Comparison of ENCODE assay signal across 10 cellular contexts in genomic region chr11:13333456-13333957, GRCh38. TPM values are rescaled to one million over a fixed set of nuclear protein-coding genes. Genes with fewer than 3 reads are reported as not detected.
DNase-seq lines count a peak whose midpoint lies in the region; ATAC-seq lines count a peak whose summit lies in the region.
"Had no signal": no experiment of that assay in that cellular context is flagged by ENCODE, and none has a peak within 500 bp of the region (broad histone marks: within the 10 kb centered on the region; RNA-seq: fewer than 3 reads in every experiment).

No MANE protein-coding gene starts in this region.

- no peak overlapping the region for H3K4me3 ChIP-seq in ACC112 (ENCODE audit: low read depth, low read length)

- H3K4me1 ChIP-seq in ACC112 (ENCODE audit: control insufficient read depth, insufficient read depth, low read length, unreplicated experiment), result peaks cover 75% of the 10 kb centered on the region

- H3K27ac ChIP-seq in ACC112 (ENCODE audit: low read depth, low read length), result peak overlapping the region; percentile 76
- peak overlapping the region; percentile 45 for H3K27ac ChIP-seq in epithelial cell of prostate

- DNase-seq in NOMO-1 treated with dmso at 0.1 percent for 144 hours (lab: John Stamatoyannopoulos, UW; ENCODE audit: unreplicated experiment) (peak; percentile 51), epithelial cell of prostate (ENCODE audit: low read depth, low spot score) (no peak), DMS 273 treated with DMSO at 0.1 percent for 48 hours (lab: John Stamatoyannopoulos, UW) (no peak), ureter (ENCODE audit: low spot score) (no peak), NCI-H2107 (lab: John Stamatoyannopoulos, UW) (no peak)
- no peak for DNase-seq in stimulated activated CD4-positive, alpha-beta T cell treated with anti-CD3 and anti-CD28 coated beads, Interleukin-1b, Interleukin-23, amount 100 ng/mL, for 48 hours
- DNase-seq: BE2C, NCI-H1092 treated with DMSO at 0.1 percent for 48 hours had no signal

- no peaks in the 10 kb centered on the region for H3K27me3 ChIP-seq in ACC112 (ENCODE audit: insufficient read depth, low read length)
- H3K27me3 ChIP-seq: BE2C had no signal

- no peak overlapping the region for H2AFZ ChIP-seq in ACC112 (ENCODE audit: low read length, unreplicated experiment)

- no peaks in the 10 kb centered on the region for H3K36me3 ChIP-seq in ACC112 (ENCODE audit: insufficient read depth, low read length)
- H3K36me3 ChIP-seq: BE2C had no signal

- peak; percentile 44 for ATAC-seq in GM21423 (IDR thresholded peaks at IDR 0.05; ENCODE audit: unreplicated experiment)

- peaks cover 5% of the 10 kb centered on the region for H3K79me2 ChIP-seq in ACC112 (ENCODE audit: control insufficient read depth, insufficient read depth, low read length, unreplicated experiment)

RNA-seq across cellular contexts. Expression of gene BMAL1, which starts 55.9 kb away (rescaled TPM):
- total RNA-seq in ureter, result 28.4 TPM
